Comparison of ENCODE assay signal across 10 cellular contexts in the genomic region with DNA sequence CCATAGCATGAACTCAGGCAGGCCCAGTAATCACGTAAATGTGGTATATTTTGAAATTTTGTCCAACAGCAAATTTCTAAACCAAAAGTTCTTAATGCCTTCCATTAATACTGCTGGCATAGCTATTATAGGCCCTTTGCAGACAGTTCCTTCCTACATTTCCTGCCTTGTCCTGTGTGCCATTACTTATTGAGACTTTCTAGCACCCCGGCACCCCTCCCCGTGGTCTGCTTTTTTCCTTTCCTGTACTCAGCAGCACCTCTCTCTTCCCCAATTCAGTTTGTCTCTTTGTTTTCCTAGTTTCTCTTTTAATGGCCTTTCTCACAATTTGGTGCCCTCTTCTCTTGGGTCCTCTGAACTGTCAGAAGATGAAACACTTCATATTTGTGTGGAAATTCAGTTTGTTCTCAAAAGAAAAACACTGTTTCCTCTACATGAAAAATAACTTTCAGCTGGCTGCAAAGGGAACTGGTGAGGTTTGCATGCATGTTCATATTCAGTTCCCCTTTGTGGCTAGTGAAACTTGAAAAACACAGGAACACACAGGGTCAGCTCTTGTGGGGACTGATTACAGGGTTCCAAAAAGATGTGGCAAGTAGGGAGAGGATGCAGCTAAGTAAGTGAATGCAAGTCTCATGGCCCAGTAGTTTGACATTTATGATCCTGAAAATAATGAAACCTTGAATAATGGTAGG. TPM values are rescaled to one million over a fixed set of nuclear protein-coding genes. Genes with fewer than 3 reads are reported as not detected.
DNase-seq lines count a peak whose midpoint lies in the region; ATAC-seq and TF ChIP-seq lines count a peak whose summit lies in the region.
"Had no signal": no experiment of that assay in that cellular context is flagged by ENCODE, and none has a peak within 500 bp of the region (broad histone marks: within the 10 kb centered on the region; RNA-seq: fewer than 3 reads in every experiment).

No MANE protein-coding gene starts in this region.

- no peak for TF ChIP-seq CTCF in WTC11 (IDR thresholded peaks at IDR 0.05)
- TF ChIP-seq CTCF in lower leg skin (IDR thresholded peaks at IDR 0.05): no peak

- no peaks in the 10 kb centered on the region for H3K36me3 Mint-ChIP-seq in WTC11

- H3K9me3 Mint-ChIP-seq in WTC11: no peaks in the 10 kb centered on the region

- no peaks in the 10 kb centered on the region for H3K27me3 Mint-ChIP-seq in WTC11 (ENCODE audit: low read depth)

- peak overlapping the region; percentile 52 for H3K27ac Mint-ChIP-seq in WTC11

- 76 to 80% methylated on average over 3 of the region's 3 CpGs for WGBS in lower leg skin, 2 donors

- H3K4me1 Mint-ChIP-seq in WTC11: peaks cover 48% of the 10 kb centered on the region

- no peak overlapping the region for H3K4me3 ChIP-seq in lower leg skin (ENCODE audit: low read depth, poor library complexity, severe bottlenecking)

- intact Hi-C loops in lower leg skin (cut with DNase I; ENCODE audit: low total_unique reads): no loop called here

- CTCF ChIA-PET in WTC11 (lab: Charles Lee): no interaction called here

- ATAC-seq in GM19043 (IDR thresholded peaks at IDR 0.05; ENCODE audit: low read depth, unreplicated experiment) (peak; percentile 84), HG03103 (IDR thresholded peaks at IDR 0.05; ENCODE audit: low read depth, unreplicated experiment) (peak; percentile 85), WTC11 (no peak)

- DNase-seq in Ammon's horn (ENCODE audit: low spot score): peak; percentile 18
- no peak for DNase-seq in WTC11 (ENCODE audit: low spot score)
- no peak for DNase-seq in retina
- no peak for DNase-seq in lower leg skin (ENCODE audit: low spot score in 2 of 2)
- no peak for DNase-seq in dedifferentiated amniotic fluid mesenchymal stem cell (ENCODE audit: extremely low spot score)
- no peak for DNase-seq in NCI-H2107 (lab: John Stamatoyannopoulos, UW)
- DNase-seq: DMS53, NCI-H446 had no signal

- no peak overlapping the region for H3K4me3 Mint-ChIP-seq in WTC11

- no peak for TF ChIP-seq POLR2A in lower leg skin (IDR thresholded peaks at IDR 0.05)

- POLR2A ChIA-PET in WTC11 (lab: Charles Lee): no interaction called here

TF ChIP-seq in WTC11, 78 proteins besides CTCF, POLR2A, EP300 and RAD21:
- no peak for TF ChIP-seq ESRRA (CRISPR knock-in tag; IDR thresholded peaks at IDR 0.05; ENCODE audit: borderline replicate concordance)
- TF ChIP-seq, protein P1, sequence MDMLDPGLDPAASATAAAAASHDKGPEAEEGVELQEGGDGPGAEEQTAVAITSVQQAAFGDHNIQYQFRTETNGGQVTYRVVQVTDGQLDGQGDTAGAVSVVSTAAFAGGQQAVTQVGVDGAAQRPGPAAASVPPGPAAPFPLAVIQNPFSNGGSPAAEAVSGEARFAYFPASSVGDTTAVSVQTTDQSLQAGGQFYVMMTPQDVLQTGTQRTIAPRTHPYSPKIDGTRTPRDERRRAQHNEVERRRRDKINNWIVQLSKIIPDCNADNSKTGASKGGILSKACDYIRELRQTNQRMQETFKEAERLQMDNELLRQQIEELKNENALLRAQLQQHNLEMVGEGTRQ (CRISPR knock-in tag; IDR thresholded peaks at IDR 0.05): no peak
- no peak for TF ChIP-seq ZNF416 (CRISPR knock-in tag; IDR thresholded peaks at IDR 0.05)
- TF ChIP-seq PRDM15 (CRISPR knock-in tag; IDR thresholded peaks at IDR 0.05): no peak
- TF ChIP-seq, protein P2, sequence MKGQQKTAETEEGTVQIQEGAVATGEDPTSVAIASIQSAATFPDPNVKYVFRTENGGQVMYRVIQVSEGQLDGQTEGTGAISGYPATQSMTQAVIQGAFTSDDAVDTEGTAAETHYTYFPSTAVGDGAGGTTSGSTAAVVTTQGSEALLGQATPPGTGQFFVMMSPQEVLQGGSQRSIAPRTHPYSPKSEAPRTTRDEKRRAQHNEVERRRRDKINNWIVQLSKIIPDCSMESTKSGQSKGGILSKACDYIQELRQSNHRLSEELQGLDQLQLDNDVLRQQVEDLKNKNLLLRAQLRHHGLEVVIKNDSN (CRISPR knock-in tag; IDR thresholded peaks at IDR 0.05): no peak
- TF ChIP-seq MYBL2 (CRISPR knock-in tag; IDR thresholded peaks at IDR 0.05): no peak
- TF ChIP-seq CREB1 (CRISPR knock-in tag; IDR thresholded peaks at IDR 0.05): no peak
- no peak for TF ChIP-seq OVOL2 (CRISPR knock-in tag; IDR thresholded peaks at IDR 0.05; ENCODE audit: borderline replicate concordance)

RNA-seq across cellular contexts. Expression of gene GPR34, which starts 17.1 kb away (rescaled TPM):
- total RNA-seq in WTC11 (2021) (0.09 TPM in 1 of 3 replicates, not detected in the others), lower leg skin (1 to 10 TPM; 1.4 to 4.1 (median 1.9) TPM)

RNA-seq across cellular contexts. Expression of gene GPR82, which starts 18.2 kb away (rescaled TPM):
- total RNA-seq in WTC11 (2021): not detected in 3 replicates
- under 1 TPM in 2 of 4 donors, not detected in 2; 0.29 to 0.61 TPM for total RNA-seq in lower leg skin
